1 cellular context compared by ENCODE assay signal in the genomic region with DNA sequence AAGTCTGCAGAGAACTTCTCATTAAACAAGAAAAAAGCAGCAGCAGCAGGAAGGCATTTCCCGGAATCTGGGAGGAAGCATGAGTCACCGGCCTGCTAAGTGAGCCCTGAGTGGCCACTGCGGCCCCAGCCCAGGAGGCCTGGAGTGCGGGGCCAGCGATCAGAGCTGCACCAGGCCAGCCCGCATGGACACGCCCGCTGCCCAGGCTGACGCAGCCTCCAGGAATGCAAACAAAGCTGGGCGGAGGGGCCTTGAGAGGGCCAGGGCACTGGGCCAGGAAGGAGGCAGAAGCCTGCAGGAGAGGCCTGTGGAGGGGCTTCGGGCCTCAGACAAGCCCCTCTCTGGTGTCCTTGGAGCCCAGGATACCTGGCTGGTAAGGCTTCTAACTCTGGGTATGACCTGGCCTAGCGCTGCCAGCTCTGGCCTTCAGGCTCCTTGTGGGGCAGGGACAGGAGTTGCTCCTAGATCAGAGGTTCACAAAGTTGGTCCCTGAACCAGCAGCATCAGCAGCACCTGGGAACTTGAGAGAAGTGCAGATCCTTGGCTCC.
TF ChIP-seq lines count a peak whose summit lies in the region.

No MANE protein-coding gene starts in this region.

TF ChIP-seq in K562, 482 proteins besides CTCF, POLR2A, EP300 and RAD21 (continued from another document and continues in another):
- TF ChIP-seq, protein P1, sequence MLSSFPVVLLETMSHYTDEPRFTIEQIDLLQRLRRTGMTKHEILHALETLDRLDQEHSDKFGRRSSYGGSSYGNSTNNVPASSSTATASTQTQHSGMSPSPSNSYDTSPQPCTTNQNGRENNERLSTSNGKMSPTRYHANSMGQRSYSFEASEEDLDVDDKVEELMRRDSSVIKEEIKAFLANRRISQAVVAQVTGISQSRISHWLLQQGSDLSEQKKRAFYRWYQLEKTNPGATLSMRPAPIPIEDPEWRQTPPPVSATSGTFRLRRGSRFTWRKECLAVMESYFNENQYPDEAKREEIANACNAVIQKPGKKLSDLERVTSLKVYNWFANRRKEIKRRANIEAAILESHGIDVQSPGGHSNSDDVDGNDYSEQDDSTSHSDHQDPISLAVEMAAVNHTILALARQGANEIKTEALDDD (IDR thresholded peaks at IDR 0.05): no peak
- no peak for TF ChIP-seq ARHGAP35 (IDR thresholded peaks at IDR 0.05; ENCODE audit: partially characterized antibody)
- no peak for TF ChIP-seq MXI1 (IDR thresholded peaks at IDR 0.05; ENCODE audit: low read depth, low read length)
- TF ChIP-seq, protein P2, sequence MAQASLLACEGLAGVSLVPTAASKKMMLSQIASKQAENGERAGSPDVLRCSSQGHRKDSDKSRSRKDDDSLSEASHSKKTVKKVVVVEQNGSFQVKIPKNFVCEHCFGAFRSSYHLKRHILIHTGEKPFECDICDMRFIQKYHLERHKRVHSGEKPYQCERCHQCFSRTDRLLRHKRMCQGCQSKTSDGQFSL (CRISPR knock-in tag; IDR thresholded peaks at IDR 0.05): no peak
- TF ChIP-seq, protein P2 (tag; IDR thresholded peaks at IDR 0.05): no peak
- TF ChIP-seq GATAD2A (IDR thresholded peaks at IDR 0.05): peak; percentile 53
- no peak for TF ChIP-seq SNRNP70 (optimal IDR thresholded peaks at IDR 0.05; ENCODE audit: low read depth, low read length)
- no peak for TF ChIP-seq SP1 (CRISPR knock-in tag; IDR thresholded peaks at IDR 0.05)
- TF ChIP-seq ZNF589 (CRISPR knock-in tag; IDR thresholded peaks at IDR 0.05; ENCODE audit: low read depth): no peak
- peak; percentile 29 for TF ChIP-seq WHSC1 (IDR thresholded peaks at IDR 0.05; ENCODE audit: low read length)
- TF ChIP-seq MYC (IDR thresholded peaks at IDR 0.05; ENCODE audit: low read depth, low read length): peak; percentile 76
- TF ChIP-seq MYC (CRISPR knock-in tag; IDR thresholded peaks at IDR 0.05; ENCODE audit: borderline replicate concordance, low read depth): no peak
- no peak for TF ChIP-seq PHF20 (IDR thresholded peaks at IDR 0.05; ENCODE audit: partially characterized antibody)
- no peak for TF ChIP-seq HMG20A (CRISPR knock-in tag; conservative IDR thresholded peaks at IDR 0.05)
- TF ChIP-seq PRMT5 (CRISPR knock-in tag; IDR thresholded peaks at IDR 0.05): no peak
- TF ChIP-seq TAF1 (IDR thresholded peaks at IDR 0.05; ENCODE audit: control insufficient read depth, extremely low read depth, insufficient read depth, low read length, severe bottlenecking): no peak
- TF ChIP-seq, protein P3, sequence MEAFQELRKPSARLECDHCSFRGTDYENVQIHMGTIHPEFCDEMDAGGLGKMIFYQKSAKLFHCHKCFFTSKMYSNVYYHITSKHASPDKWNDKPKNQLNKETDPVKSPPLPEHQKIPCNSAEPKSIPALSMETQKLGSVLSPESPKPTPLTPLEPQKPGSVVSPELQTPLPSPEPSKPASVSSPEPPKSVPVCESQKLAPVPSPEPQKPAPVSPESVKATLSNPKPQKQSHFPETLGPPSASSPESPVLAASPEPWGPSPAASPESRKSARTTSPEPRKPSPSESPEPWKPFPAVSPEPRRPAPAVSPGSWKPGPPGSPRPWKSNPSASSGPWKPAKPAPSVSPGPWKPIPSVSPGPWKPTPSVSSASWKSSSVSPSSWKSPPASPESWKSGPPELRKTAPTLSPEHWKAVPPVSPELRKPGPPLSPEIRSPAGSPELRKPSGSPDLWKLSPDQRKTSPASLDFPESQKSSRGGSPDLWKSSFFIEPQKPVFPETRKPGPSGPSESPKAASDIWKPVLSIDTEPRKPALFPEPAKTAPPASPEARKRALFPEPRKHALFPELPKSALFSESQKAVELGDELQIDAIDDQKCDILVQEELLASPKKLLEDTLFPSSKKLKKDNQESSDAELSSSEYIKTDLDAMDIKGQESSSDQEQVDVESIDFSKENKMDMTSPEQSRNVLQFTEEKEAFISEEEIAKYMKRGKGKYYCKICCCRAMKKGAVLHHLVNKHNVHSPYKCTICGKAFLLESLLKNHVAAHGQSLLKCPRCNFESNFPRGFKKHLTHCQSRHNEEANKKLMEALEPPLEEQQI (IDR thresholded peaks at IDR 0.05): no peak
- no peak for TF ChIP-seq CHD2 (IDR thresholded peaks at IDR 0.05; ENCODE audit: low read depth, low read length)
- no peak for TF ChIP-seq RBM34 (IDR thresholded peaks at IDR 0.05; ENCODE audit: borderline replicate concordance, insufficient read depth, low read length)
- TF ChIP-seq POLR2B (IDR thresholded peaks at IDR 0.05; ENCODE audit: low read depth, partially characterized antibody): peak; percentile 36
- TF ChIP-seq, protein P4, sequence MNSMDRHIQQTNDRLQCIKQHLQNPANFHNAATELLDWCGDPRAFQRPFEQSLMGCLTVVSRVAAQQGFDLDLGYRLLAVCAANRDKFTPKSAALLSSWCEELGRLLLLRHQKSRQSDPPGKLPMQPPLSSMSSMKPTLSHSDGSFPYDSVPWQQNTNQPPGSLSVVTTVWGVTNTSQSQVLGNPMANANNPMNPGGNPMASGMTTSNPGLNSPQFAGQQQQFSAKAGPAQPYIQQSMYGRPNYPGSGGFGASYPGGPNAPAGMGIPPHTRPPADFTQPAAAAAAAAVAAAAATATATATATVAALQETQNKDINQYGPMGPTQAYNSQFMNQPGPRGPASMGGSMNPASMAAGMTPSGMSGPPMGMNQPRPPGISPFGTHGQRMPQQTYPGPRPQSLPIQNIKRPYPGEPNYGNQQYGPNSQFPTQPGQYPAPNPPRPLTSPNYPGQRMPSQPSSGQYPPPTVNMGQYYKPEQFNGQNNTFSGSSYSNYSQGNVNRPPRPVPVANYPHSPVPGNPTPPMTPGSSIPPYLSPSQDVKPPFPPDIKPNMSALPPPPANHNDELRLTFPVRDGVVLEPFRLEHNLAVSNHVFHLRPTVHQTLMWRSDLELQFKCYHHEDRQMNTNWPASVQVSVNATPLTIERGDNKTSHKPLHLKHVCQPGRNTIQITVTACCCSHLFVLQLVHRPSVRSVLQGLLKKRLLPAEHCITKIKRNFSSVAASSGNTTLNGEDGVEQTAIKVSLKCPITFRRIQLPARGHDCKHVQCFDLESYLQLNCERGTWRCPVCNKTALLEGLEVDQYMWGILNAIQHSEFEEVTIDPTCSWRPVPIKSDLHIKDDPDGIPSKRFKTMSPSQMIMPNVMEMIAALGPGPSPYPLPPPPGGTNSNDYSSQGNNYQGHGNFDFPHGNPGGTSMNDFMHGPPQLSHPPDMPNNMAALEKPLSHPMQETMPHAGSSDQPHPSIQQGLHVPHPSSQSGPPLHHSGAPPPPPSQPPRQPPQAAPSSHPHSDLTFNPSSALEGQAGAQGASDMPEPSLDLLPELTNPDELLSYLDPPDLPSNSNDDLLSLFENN (IDR thresholded peaks at IDR 0.05; ENCODE audit: low read depth in 2 of 2, low read length in 2 of 2): no peak
- TF ChIP-seq, protein P5, sequence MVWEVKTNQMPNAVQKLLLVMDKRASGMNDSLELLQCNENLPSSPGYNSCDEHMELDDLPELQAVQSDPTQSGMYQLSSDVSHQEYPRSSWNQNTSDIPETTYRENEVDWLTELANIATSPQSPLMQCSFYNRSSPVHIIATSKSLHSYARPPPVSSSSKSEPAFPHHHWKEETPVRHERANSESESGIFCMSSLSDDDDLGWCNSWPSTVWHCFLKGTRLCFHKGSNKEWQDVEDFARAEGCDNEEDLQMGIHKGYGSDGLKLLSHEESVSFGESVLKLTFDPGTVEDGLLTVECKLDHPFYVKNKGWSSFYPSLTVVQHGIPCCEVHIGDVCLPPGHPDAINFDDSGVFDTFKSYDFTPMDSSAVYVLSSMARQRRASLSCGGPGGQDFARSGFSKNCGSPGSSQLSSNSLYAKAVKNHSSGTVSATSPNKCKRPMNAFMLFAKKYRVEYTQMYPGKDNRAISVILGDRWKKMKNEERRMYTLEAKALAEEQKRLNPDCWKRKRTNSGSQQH (CRISPR knock-in tag; IDR thresholded peaks at IDR 0.05): no peak
- no peak for TF ChIP-seq ETS2 (tag; IDR thresholded peaks at IDR 0.05; ENCODE audit: borderline replicate concordance, poor library complexity, severe bottlenecking)
- no peak for TF ChIP-seq NFRKB (IDR thresholded peaks at IDR 0.05; ENCODE audit: low read depth)
- no peak for TF ChIP-seq ATF1 (CRISPR knock-in tag; IDR thresholded peaks at IDR 0.05)
- peak; percentile 48; the same call in 1 of the 2 replicates for TF ChIP-seq ATF1 (tag; IDR thresholded peaks at IDR 0.05)
- no peak for TF ChIP-seq NR4A1 (CRISPR knock-in tag; IDR thresholded peaks at IDR 0.05)
- no peak for TF ChIP-seq NR4A1 (tag; IDR thresholded peaks at IDR 0.05)
- no peak for TF ChIP-seq RHOXF2B (CRISPR knock-in tag; conservative IDR thresholded peaks at IDR 0.05)
- TF ChIP-seq, protein P6, sequence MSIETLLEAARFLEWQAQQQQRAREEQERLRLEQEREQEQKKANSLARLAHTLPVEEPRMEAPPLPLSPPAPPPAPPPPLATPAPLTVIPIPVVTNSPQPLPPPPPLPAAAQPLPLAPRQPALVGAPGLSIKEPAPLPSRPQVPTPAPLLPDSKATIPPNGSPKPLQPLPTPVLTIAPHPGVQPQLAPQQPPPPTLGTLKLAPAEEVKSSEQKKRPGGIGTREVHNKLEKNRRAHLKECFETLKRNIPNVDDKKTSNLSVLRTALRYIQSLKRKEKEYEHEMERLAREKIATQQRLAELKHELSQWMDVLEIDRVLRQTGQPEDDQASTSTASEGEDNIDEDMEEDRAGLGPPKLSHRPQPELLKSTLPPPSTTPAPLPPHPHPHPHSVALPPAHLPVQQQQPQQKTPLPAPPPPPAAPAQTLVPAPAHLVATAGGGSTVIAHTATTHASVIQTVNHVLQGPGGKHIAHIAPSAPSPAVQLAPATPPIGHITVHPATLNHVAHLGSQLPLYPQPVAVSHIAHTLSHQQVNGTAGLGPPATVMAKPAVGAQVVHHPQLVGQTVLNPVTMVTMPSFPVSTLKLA (conservative IDR thresholded peaks at IDR 0.05): peak in 1 of 2 experiments; percentile 86
- TF ChIP-seq CREB1 (IDR thresholded peaks at IDR 0.05): 0 out of 2 replicates have a peak, but pooled peaks have one; percentile 16
- 0 out of 2 replicates have a peak, but pooled peaks have one; percentile 6 for TF ChIP-seq CREB1 (CRISPR knock-in tag; IDR thresholded peaks at IDR 0.05)
- TF ChIP-seq PHF8 (IDR thresholded peaks at IDR 0.05; ENCODE audit: borderline replicate concordance, low read length): peak; percentile 35; the same call in 1 of the 2 replicates
- TF ChIP-seq, protein P7, sequence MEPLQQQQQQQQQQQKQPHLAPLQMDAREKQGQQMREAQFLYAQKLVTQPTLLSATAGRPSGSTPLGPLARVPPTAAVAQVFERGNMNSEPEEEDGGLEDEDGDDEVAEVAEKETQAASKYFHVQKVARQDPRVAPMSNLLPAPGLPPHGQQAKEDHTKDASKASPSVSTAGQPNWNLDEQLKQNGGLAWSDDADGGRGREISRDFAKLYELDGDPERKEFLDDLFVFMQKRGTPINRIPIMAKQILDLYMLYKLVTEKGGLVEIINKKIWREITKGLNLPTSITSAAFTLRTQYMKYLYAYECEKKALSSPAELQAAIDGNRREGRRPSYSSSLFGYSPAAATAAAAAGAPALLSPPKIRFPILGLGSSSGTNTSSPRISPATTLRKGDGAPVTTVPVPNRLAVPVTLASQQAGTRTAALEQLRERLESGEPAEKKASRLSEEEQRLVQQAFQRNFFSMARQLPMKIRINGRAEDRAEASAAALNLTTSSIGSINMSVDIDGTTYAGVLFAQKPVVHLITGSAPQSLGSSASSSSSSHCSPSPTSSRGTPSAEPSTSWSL (CRISPR knock-in tag; IDR thresholded peaks at IDR 0.05; ENCODE audit: borderline replicate concordance): no peak
- peak; percentile 89 for TF ChIP-seq TEAD2 (tag; IDR thresholded peaks at IDR 0.05)
- TF ChIP-seq GABPB2 (CRISPR knock-in tag; conservative IDR thresholded peaks at IDR 0.05): no peak
- no peak for TF ChIP-seq HEY1 (CRISPR knock-in tag; IDR thresholded peaks at IDR 0.05; ENCODE audit: borderline replicate concordance)
- TF ChIP-seq MTA1 (IDR thresholded peaks at IDR 0.05; ENCODE audit: borderline replicate concordance): peak; percentile 48; the same call in 1 of the 2 replicates
- no peak for TF ChIP-seq ZNF76 (CRISPR knock-in tag; IDR thresholded peaks at IDR 0.05; ENCODE audit: borderline replicate concordance)
- TF ChIP-seq ZNF133 (CRISPR knock-in tag; IDR thresholded peaks at IDR 0.05): no peak
- no peak for TF ChIP-seq SIRT6 (IDR thresholded peaks at IDR 0.05; ENCODE audit: low read depth, low read length)
- TF ChIP-seq, protein P8, sequence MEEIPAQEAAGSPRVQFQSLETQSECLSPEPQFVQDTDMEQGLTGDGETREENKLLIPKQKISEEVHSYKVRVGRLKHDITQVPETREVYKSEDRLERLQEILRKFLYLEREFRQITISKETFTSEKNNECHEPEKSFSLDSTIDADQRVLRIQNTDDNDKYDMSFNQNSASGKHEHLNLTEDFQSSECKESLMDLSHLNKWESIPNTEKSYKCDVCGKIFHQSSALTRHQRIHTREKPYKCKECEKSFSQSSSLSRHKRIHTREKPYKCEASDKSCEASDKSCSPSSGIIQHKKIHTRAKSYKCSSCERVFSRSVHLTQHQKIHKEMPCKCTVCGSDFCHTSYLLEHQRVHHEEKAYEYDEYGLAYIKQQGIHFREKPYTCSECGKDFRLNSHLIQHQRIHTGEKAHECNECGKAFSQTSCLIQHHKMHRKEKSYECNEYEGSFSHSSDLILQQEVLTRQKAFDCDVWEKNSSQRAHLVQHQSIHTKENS (CRISPR knock-in tag; IDR thresholded peaks at IDR 0.05): no peak
- TF ChIP-seq SMARCE1 (IDR thresholded peaks at IDR 0.05): peak; percentile 97
- peak; percentile 95 for TF ChIP-seq ARID1B (IDR thresholded peaks at IDR 0.05)
- no peak for TF ChIP-seq HDAC3 (IDR thresholded peaks at IDR 0.05; ENCODE audit: borderline replicate concordance, partially characterized antibody)
- no peak for TF ChIP-seq ARNT (IDR thresholded peaks at IDR 0.05)
- no peak for TF ChIP-seq XRCC4 (IDR thresholded peaks at IDR 0.05; ENCODE audit: extremely low read depth, insufficient read depth, insufficient read length)
- TF ChIP-seq BRD4 (IDR thresholded peaks at IDR 0.05): no peak
- no peak for TF ChIP-seq ILK (tag; IDR thresholded peaks at IDR 0.05; ENCODE audit: borderline replicate concordance, low read depth)
- TF ChIP-seq ZNF324 (CRISPR knock-in tag; IDR thresholded peaks at IDR 0.05): no peak
- TF ChIP-seq FOXM1 (IDR thresholded peaks at IDR 0.05; ENCODE audit: low read depth): no peak
- no peak for TF ChIP-seq FOXM1 (CRISPR knock-in tag; IDR thresholded peaks at IDR 0.05; ENCODE audit: low read depth)
- peak; percentile 87 for TF ChIP-seq CXXC5 (CRISPR knock-in tag; IDR thresholded peaks at IDR 0.05)
- no peak for TF ChIP-seq HDAC6 (IDR thresholded peaks at IDR 0.05; ENCODE audit: low read depth, low read length)
- peak; percentile 62; the same call in 1 of the 2 replicates for TF ChIP-seq RNF2 (IDR thresholded peaks at IDR 0.05)
- no peak for TF ChIP-seq CHD1 (IDR thresholded peaks at IDR 0.05; ENCODE audit: low read length)
- TF ChIP-seq ZNF644 (tag; IDR thresholded peaks at IDR 0.05; ENCODE audit: low read depth): no peak
- peak; percentile 93 for TF ChIP-seq ATF7 (IDR thresholded peaks at IDR 0.05)
- no peak for TF ChIP-seq TARDBP (IDR thresholded peaks at IDR 0.05)
- TF ChIP-seq SAFB (IDR thresholded peaks at IDR 0.05; ENCODE audit: borderline replicate concordance, low read depth, low read length): no peak
- TF ChIP-seq KHSRP (IDR thresholded peaks at IDR 0.05): no peak
